In genomic region chr14:52333823-52334657, GRCh38 we compare ENCODE assay signal across 29 cellular contexts. TPM values are rescaled to one million over a fixed set of nuclear protein-coding genes. Genes with fewer than 3 reads are reported as not detected.
A peak's percentile ranks its signal among the peaks of the same experiment; 100 is the strongest.
DNase-seq lines count a peak whose midpoint lies in the region; ATAC-seq and TF ChIP-seq lines count a peak whose summit lies in the region.
"Had no signal": no experiment of that assay in that cellular context is flagged by ENCODE, and none has a peak within 500 bp of the region (broad histone marks: within the 10 kb centered on the region; RNA-seq: fewer than 3 reads in every experiment).

No MANE protein-coding gene starts in this region.

- TF ChIP-seq RAD21 in SK-N-SH (IDR thresholded peaks at IDR 0.05; ENCODE audit: low read length) = no peak

- H4K20me1 ChIP-seq in SK-N-SH (ENCODE audit: insufficient read depth) = no peaks in the 10 kb centered on the region

- H2AFZ ChIP-seq in SK-N-SH (ENCODE audit: low read depth) = no peak overlapping the region

- H3K9me2 ChIP-seq in SK-N-SH = no peaks in the 10 kb centered on the region

- H3K4me1 Mint-ChIP-seq in dendritic cell treated with granulocyte-macrophage colony-stimulating factor and Interleukin-4, amounts not matched to agents 40 ng/mL and 50 ng/mL, for 4 days (ENCODE audit: low read depth) = peaks cover 42% of the 10 kb centered on the region
- H3K4me1 Mint-ChIP-seq in nephron = peaks cover 20% of the 10 kb centered on the region
- H3K4me1 Mint-ChIP-seq: activated B cell treated with CpG ODN at 0.5 μM for 24 hours, brain, IgD-negative memory B cell, neural crest cell had no signal

- CTCF ChIA-PET in SK-N-SH (lab: Yijun Ruan, JAX) = interaction anchor here (1.2 kb wide), 1 partner anchor 127 kb away, joined by 4 read pairs; no protein-coding TSS in a partner anchor

- peak overlapping the region; percentile 37 for H3K27ac Mint-ChIP-seq in dendritic cell treated with granulocyte-macrophage colony-stimulating factor and Interleukin-4, amounts not matched to agents 40 ng/mL and 50 ng/mL, for 4 days
- peak overlapping the region in 2 of 3 experiments; percentile 5 to 32 for H3K27ac Mint-ChIP-seq in nephron
- H3K27ac Mint-ChIP-seq: activated B cell treated with CpG ODN at 0.5 μM for 24 hours; activated CD8-positive, alpha-beta T cell treated with anti-CD3 and anti-CD28 coated beads, Interleukin-2, amount 10 ng/mL, durations not matched to agents 7 days and 5 days; brain; IgD-negative memory B cell had no signal

- peaks cover under 1 to 12% of the 10 kb centered on the region in 2 experiments; a peak in 2 of 4 replicates for H3K4me1 ChIP-seq in SK-N-SH (ENCODE audit: control insufficient read depth in 1 of 2, insufficient read depth in 2 of 2, low read depth in 1 of 2, low read length in 1 of 2)
- H3K4me1 ChIP-seq in uterus = peaks cover 0 to 8% of the 10 kb centered on the region in 2 donors
- H3K4me1 ChIP-seq: prostate gland had no signal

- H3K36me3 ChIP-seq in SK-N-SH (replicated peaks in 1 of 2; ENCODE audit: control insufficient read depth in 1 of 2, insufficient read depth in 2 of 2, low read length in 1 of 2) (no peaks in the 10 kb centered on the region), uterus (no peaks in the 10 kb centered on the region)
- H3K36me3 ChIP-seq: prostate gland had no signal

- intact Hi-C loops in dendritic cell treated with granulocyte-macrophage colony-stimulating factor and Interleukin-4, amounts not matched to agents 40 ng/mL and 50 ng/mL, for 4 days (cut with micrococcal nuclease) = no loop called here
- intact Hi-C loops in uterus (cut with DNase I; ENCODE audit: low total_unique reads) = no loop called here

- POLR2A ChIA-PET in SK-N-SH (lab: Yijun Ruan, JAX) = no interaction called here

- WGBS in SK-N-SH (ENCODE audit: low lambda C conversion rate) = 84% methylated on average over 8 of the region's 8 CpGs

- H3K79me2 ChIP-seq in SK-N-SH (ENCODE audit: insufficient read depth) = no peaks in the 10 kb centered on the region

- no peak for TF ChIP-seq POLR2A in uterus (IDR thresholded peaks at IDR 0.05)

- peaks cover 26% of the 10 kb centered on the region for H3K36me3 Mint-ChIP-seq in dendritic cell treated with granulocyte-macrophage colony-stimulating factor and Interleukin-4, amounts not matched to agents 40 ng/mL and 50 ng/mL, for 4 days (ENCODE audit: low read depth)
- H3K36me3 Mint-ChIP-seq in nephron (ENCODE audit: low read depth) = no peaks in the 10 kb centered on the region
- H3K36me3 Mint-ChIP-seq: brain, IgD-negative memory B cell had no signal

- no peak for DNase-seq in SK-N-SH
- DNase-seq in M059J (ENCODE audit: low read depth) = peak; percentile 58
- DNase-seq in NCI-H774 (lab: John Stamatoyannopoulos, UW) = no peak
- DNase-seq in uterus = no peak
- no peak for DNase-seq in germinal center (ENCODE audit: low spot score)
- DNase-seq: activated B cell treated with CpG ODN at 0.5 μM for 24 hours; activated CD8-positive, alpha-beta T cell treated with anti-CD3 and anti-CD28 coated beads, Interleukin-2, amount 10 ng/mL, durations not matched to agents 7 days and 5 days; activated T-cell treated with anti-CD3 and anti-CD28 coated beads, Interleukin-2, amount 50 U/mL, for 4 hours; C1 segment of cervical spinal cord; cortex of kidney; foreskin melanocyte; kidney glomerular epithelial cell; MM.1S; NCI-H1694; NCI-H345; NK-92 treated with Interleukin-12 subunit alpha and Interleukin-12 subunit beta, amount 100 ng/mL, for 24 hours; RPMI8226; stimulated activated CD4-positive, alpha-beta T cell treated with anti-CD3 and anti-CD28 coated beads, Interleukin-2, amount 100 ng/mL, for 48 hours had no signal

- H3F3A ChIP-seq in SK-N-SH (replicated peaks; ENCODE audit: insufficient read depth) = no peaks in the 10 kb centered on the region

- peaks cover 19% of the 10 kb centered on the region for H3K27me3 Mint-ChIP-seq in dendritic cell treated with granulocyte-macrophage colony-stimulating factor and Interleukin-4, amounts not matched to agents 40 ng/mL and 50 ng/mL, for 4 days
- peaks cover 7% of the 10 kb centered on the region for H3K27me3 Mint-ChIP-seq in nephron (ENCODE audit: low read depth)
- H3K27me3 Mint-ChIP-seq: activated naive CD8-positive, alpha-beta T cell had no signal

- H3K4me3 Mint-ChIP-seq in dendritic cell treated with granulocyte-macrophage colony-stimulating factor and Interleukin-4, amounts not matched to agents 40 ng/mL and 50 ng/mL, for 4 days = no peak overlapping the region
- no peak overlapping the region for H3K4me3 Mint-ChIP-seq in nephron
- H3K4me3 Mint-ChIP-seq: activated B cell treated with CpG ODN at 0.5 μM for 24 hours; activated CD8-positive, alpha-beta T cell treated with anti-CD3 and anti-CD28 coated beads, Interleukin-2, amount 10 ng/mL, durations not matched to agents 7 days and 5 days; activated naive CD8-positive, alpha-beta T cell; activated T-cell treated with anti-CD3 and anti-CD28 coated beads, Interleukin-2, amount 50 U/mL, for 4 hours; brain; neural crest cell had no signal

- no peak for TF ChIP-seq EP300 in SK-N-SH (IDR thresholded peaks at IDR 0.05; ENCODE audit: borderline replicate concordance in 1 of 2, low read depth in 1 of 2, low read length in 1 of 2)

- H3K4me3 ChIP-seq in SK-N-SH (ENCODE audit: low read depth in 2 of 2, low read length in 1 of 2) = no peak overlapping the region
- no peak overlapping the region for H3K4me3 ChIP-seq in uterus
- H3K4me3 ChIP-seq: prostate gland, skin epidermis had no signal

- H3K27ac ChIP-seq in SK-N-SH (ENCODE audit: low read depth in 2 of 2, low read length in 1 of 2) (no peak overlapping the region; a peak in 1 of 4 replicates), uterus (no peak overlapping the region)
- H3K27ac ChIP-seq: skin epidermis had no signal

- H3K9me3 ChIP-seq in SK-N-SH (no peaks in the 10 kb centered on the region), uterus (no peaks in the 10 kb centered on the region)
- H3K9me3 ChIP-seq: prostate gland had no signal

- ATAC-seq in SK-N-SH treated with all-trans-retinoic acid at 6 μM for 48 hours = no peak; the same call in 2 of the 3 replicates
- ATAC-seq: activated CD8-positive, alpha-beta T cell treated with anti-CD3 and anti-CD28 coated beads, Interleukin-2, amount 10 ng/mL, durations not matched to agents 7 days and 5 days; activated T-cell treated with anti-CD3 and anti-CD28 coated beads, Interleukin-2, amount 50 U/mL, for 4 hours had no signal

- H3K27me3 ChIP-seq in SK-N-SH (ENCODE audit: insufficient read depth) (no peaks in the 10 kb centered on the region), uterus (no peaks in the 10 kb centered on the region)

- no peaks in the 10 kb centered on the region for H3K9me3 Mint-ChIP-seq in dendritic cell treated with granulocyte-macrophage colony-stimulating factor and Interleukin-4, amounts not matched to agents 40 ng/mL and 50 ng/mL, for 4 days
- no peaks in the 10 kb centered on the region for H3K9me3 Mint-ChIP-seq in nephron
- H3K9me3 Mint-ChIP-seq: activated B cell treated with CpG ODN at 0.5 μM for 24 hours, neural crest cell had no signal

- TF ChIP-seq CTCF in SK-N-SH (IDR thresholded peaks at IDR 0.05) (no peak), nephron (IDR thresholded peaks at IDR 0.05; ENCODE audit: unreplicated experiment in 3 of 3) (no peak), uterus (IDR thresholded peaks at IDR 0.05) (no peak)

- H3K9ac ChIP-seq in SK-N-SH = no peak overlapping the region

- no peak overlapping the region for H3K4me2 ChIP-seq in SK-N-SH

TF ChIP-seq in SK-N-SH, 30 proteins besides CTCF, POLR2A, EP300 and RAD21:
- TF ChIP-seq TCF12 (IDR thresholded peaks at IDR 0.05) = peak; percentile 39; the same call in 1 of the 2 replicates
- TF ChIP-seq EZH2phosphoT487 (IDR thresholded peaks at IDR 0.05; ENCODE audit: borderline replicate concordance, low read depth) = no peak
- no peak for TF ChIP-seq RCOR1 (IDR thresholded peaks at IDR 0.05; ENCODE audit: low read length)
- TF ChIP-seq POLR2AphosphoS5 (IDR thresholded peaks at IDR 0.05; ENCODE audit: low read depth, low read length) = no peak
- no peak for TF ChIP-seq NFIC (IDR thresholded peaks at IDR 0.05; ENCODE audit: borderline replicate concordance)
- TF ChIP-seq TEAD4 (IDR thresholded peaks at IDR 0.05; ENCODE audit: borderline replicate concordance, insufficient read depth) = no peak
- no peak for TF ChIP-seq YY1 (IDR thresholded peaks at IDR 0.05; ENCODE audit: low read depth)

TF ChIP-seq in SK-N-SH treated with all-trans-retinoic acid at 6 μM for 48 hours, 23 proteins besides CTCF, POLR2A, EP300 and RAD21 (continues in another document):
- TF ChIP-seq SNAI2 (CRISPR knock-in tag; IDR thresholded peaks at IDR 0.05) = no peak
- TF ChIP-seq, protein P1, sequence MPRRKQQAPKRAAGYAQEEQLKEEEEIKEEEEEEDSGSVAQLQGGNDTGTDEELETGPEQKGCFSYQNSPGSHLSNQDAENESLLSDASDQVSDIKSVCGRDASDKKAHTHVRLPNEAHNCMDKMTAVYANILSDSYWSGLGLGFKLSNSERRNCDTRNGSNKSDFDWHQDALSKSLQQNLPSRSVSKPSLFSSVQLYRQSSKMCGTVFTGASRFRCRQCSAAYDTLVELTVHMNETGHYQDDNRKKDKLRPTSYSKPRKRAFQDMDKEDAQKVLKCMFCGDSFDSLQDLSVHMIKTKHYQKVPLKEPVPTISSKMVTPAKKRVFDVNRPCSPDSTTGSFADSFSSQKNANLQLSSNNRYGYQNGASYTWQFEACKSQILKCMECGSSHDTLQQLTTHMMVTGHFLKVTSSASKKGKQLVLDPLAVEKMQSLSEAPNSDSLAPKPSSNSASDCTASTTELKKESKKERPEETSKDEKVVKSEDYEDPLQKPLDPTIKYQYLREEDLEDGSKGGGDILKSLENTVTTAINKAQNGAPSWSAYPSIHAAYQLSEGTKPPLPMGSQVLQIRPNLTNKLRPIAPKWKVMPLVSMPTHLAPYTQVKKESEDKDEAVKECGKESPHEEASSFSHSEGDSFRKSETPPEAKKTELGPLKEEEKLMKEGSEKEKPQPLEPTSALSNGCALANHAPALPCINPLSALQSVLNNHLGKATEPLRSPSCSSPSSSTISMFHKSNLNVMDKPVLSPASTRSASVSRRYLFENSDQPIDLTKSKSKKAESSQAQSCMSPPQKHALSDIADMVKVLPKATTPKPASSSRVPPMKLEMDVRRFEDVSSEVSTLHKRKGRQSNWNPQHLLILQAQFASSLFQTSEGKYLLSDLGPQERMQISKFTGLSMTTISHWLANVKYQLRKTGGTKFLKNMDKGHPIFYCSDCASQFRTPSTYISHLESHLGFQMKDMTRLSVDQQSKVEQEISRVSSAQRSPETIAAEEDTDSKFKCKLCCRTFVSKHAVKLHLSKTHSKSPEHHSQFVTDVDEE (CRISPR knock-in tag; IDR thresholded peaks at IDR 0.05) = no peak
- TF ChIP-seq BACH2 (CRISPR knock-in tag; IDR thresholded peaks at IDR 0.05; ENCODE audit: borderline replicate concordance) = no peak
- TF ChIP-seq RARB (CRISPR knock-in tag; IDR thresholded peaks at IDR 0.05) = no peak

RNA-seq across cellular contexts. Expression of gene PTGER2, which starts 19.9 kb away (rescaled TPM):
- 0.67 and 1.0 TPM in 2 replicates for polyA plus RNA-seq in SK-N-SH (2012; rRNA removed)
- polyA plus RNA-seq in SK-N-SH (2012; cell fraction: cytosol; rRNA removed) = 1.1 and 1.2 TPM in 2 replicates
- polyA plus RNA-seq in SK-N-SH (2012; cell fraction: nucleus; rRNA removed) = 0.36 and 0.40 TPM in 2 replicates
- total RNA-seq in M059J (2014; rRNA removed; shearing (Covaris generic)) = 0.54 and 0.71 TPM in 2 replicates
- 1 to 10 TPM; 1.5 to 7.1 (median 4.7) TPM for total RNA-seq in uterus
- total RNA-seq: A172, endothelial cell of umbilical vein, neural crest cell had no signal
- polyA plus RNA-seq: endothelial cell of umbilical vein had no signal
